23 cellular contexts compared by ENCODE assay signal in genomic region chr1:2493218-2493617, GRCh38. TPM values are rescaled to one million over a fixed set of nuclear protein-coding genes. Genes with fewer than 3 reads are reported as not detected.
"Had no signal": no experiment of that assay in that cellular context is flagged by ENCODE, and none has a peak within 500 bp of the region (broad histone marks: within the 10 kb centered on the region; RNA-seq: fewer than 3 reads in every experiment).

No MANE protein-coding gene starts in this region.

- H3K36me3 Mint-ChIP-seq: activated naive CD8-positive, alpha-beta T cell treated with anti-CD3 and anti-CD28 coated beads, Interleukin-2, amount 10 ng/mL, durations not matched to agents 7 days and 5 days had no signal

- H3K4me1 ChIP-seq: esophagus squamous epithelium had no signal

- H3K9me3 ChIP-seq: mucosa of descending colon, vagina had no signal

- H3K4me3 Mint-ChIP-seq: activated B cell treated with CpG ODN at 0.5 μM for 24 hours; activated CD8-positive, alpha-beta T cell treated with anti-CD3 and anti-CD28 coated beads for 36 hours; activated naive CD8-positive, alpha-beta T cell treated with anti-CD3 and anti-CD28 coated beads, Interleukin-2, amount 10 ng/mL, durations not matched to agents 7 days and 5 days; brain had no signal

- H3K27ac Mint-ChIP-seq: activated T-helper 2 cell treated with anti-CD3 and anti-CD28 coated beads, Interferon-gamma antibody, Interleukin-2, Interleukin-4, amounts not matched to agents 10 μg/mL and 5 μg/mL and 100 μg/mL, durations not matched to agents 14 hours and 24 hours and 36 hours had no signal

- ATAC-seq: left ventricle myocardium superior; stimulated activated naive CD8-positive, alpha-beta T cell treated with anti-CD3 and anti-CD28 coated beads, Interleukin-15, Interleukin-2, amounts not matched to agents 100 U/mL and 50 U/mL, for 24 hours had no signal

- H3K27ac ChIP-seq: esophagus squamous epithelium, vagina had no signal

- H3K4me3 ChIP-seq: esophagus squamous epithelium, mucosa of descending colon, vagina had no signal

- H3K27me3 ChIP-seq: esophagus squamous epithelium, vagina had no signal

- H3K27me3 Mint-ChIP-seq: activated B cell treated with CpG ODN at 0.5 μM for 24 hours; activated CD8-positive, alpha-beta T cell treated with anti-CD3 and anti-CD28 coated beads for 36 hours; activated naive CD8-positive, alpha-beta T cell treated with anti-CD3 and anti-CD28 coated beads, Interleukin-2, amount 10 ng/mL, durations not matched to agents 7 days and 5 days; memory B cell; naive B cell; T-cell had no signal

- H3K36me3 ChIP-seq: vagina had no signal

- FAIRE-seq: endothelial cell of umbilical vein had no signal

- DNase-seq: activated B cell treated with CpG ODN at 0.5 μM for 24 hours; activated CD4-positive, alpha-beta T cell treated with anti-CD3 and anti-CD28 coated beads for 4 hours; activated naive CD4-positive, alpha-beta T cell treated with Interleukin-2 at 50 U/mL for 16 hours; activated naive CD8-positive, alpha-beta T cell treated with anti-CD3 and anti-CD28 coated beads, Interleukin-2, amount 10 ng/mL, durations not matched to agents 7 days and 5 days; activated T-cell treated with anti-CD3 and anti-CD28 coated beads, Interleukin-2, amount 50 U/mL, for 1 hour; central memory CD4-positive, alpha-beta T cell; cortex of kidney; effector CD8-positive, alpha-beta T cell; esophagus squamous epithelium; left ventricle myocardium superior; mucosa of descending colon; naive B cell; stimulated activated naive CD8-positive, alpha-beta T cell treated with anti-CD3 and anti-CD28 coated beads, Interleukin-15, Interleukin-2, amounts not matched to agents 100 U/mL and 50 U/mL, for 24 hours; trophoblast cell had no signal

RNA-seq across cellular contexts. Expression of gene HES5, which starts 36.8 kb away (rescaled TPM):
- total RNA-seq: activated B cell treated with CpG ODN at 0.5 μM for 24 hours; activated CD8-positive, alpha-beta T cell treated with anti-CD3 and anti-CD28 coated beads for 36 hours; activated naive CD8-positive, alpha-beta T cell treated with anti-CD3 and anti-CD28 coated beads, Interleukin-2, amount 10 ng/mL, durations not matched to agents 7 days and 5 days; activated T-helper 2 cell treated with anti-CD3 and anti-CD28 coated beads, Interferon-gamma antibody, Interleukin-2, Interleukin-4, amounts not matched to agents 10 μg/mL and 5 μg/mL and 100 μg/mL, durations not matched to agents 14 hours and 24 hours and 36 hours; endothelial cell of umbilical vein; glomerular endothelial cell; renal cortical epithelial cell; T-cell; vagina had no signal
